1 cellular context compared by ENCODE assay signal in genomic region chr12:95859947-95860850, GRCh38.
TF ChIP-seq lines count a peak whose summit lies in the region.

No MANE protein-coding gene starts in this region.

TF ChIP-seq in HEK293, 187 proteins besides CTCF, POLR2A, EP300 and RAD21 (continued from another document):
- TF ChIP-seq KLF16 (tag by site-specific recombination; IDR thresholded peaks at IDR 0.05) (no peak), ZNF112 (tag by site-specific recombination; IDR thresholded peaks at IDR 0.05) (no peak), KLF1 (tag by site-specific recombination; IDR thresholded peaks at IDR 0.05) (no peak), ZNF76 (tag by site-specific recombination; IDR thresholded peaks at IDR 0.05; ENCODE audit: borderline replicate concordance, low read depth) (no peak), ZNF707 (tag by site-specific recombination; IDR thresholded peaks at IDR 0.05) (no peak), ZNF280D (tag by site-specific recombination; IDR thresholded peaks at IDR 0.05) (no peak), ZNF777 (tag by site-specific recombination; IDR thresholded peaks at IDR 0.05; ENCODE audit: borderline replicate concordance) (no peak), ZNF354C (tag by site-specific recombination; IDR thresholded peaks at IDR 0.05; ENCODE audit: borderline replicate concordance, low read depth) (no peak), ATF2 (tag by site-specific recombination; IDR thresholded peaks at IDR 0.05; ENCODE audit: low read depth) (no peak), ZNF148 (tag by site-specific recombination; IDR thresholded peaks at IDR 0.05; ENCODE audit: borderline replicate concordance) (no peak), ZNF585B (tag by site-specific recombination; IDR thresholded peaks at IDR 0.05) (no peak), SALL2 (tag by site-specific recombination; IDR thresholded peaks at IDR 0.05; ENCODE audit: borderline replicate concordance) (no peak), ZEB2 (tag by site-specific recombination; IDR thresholded peaks at IDR 0.05) (no peak)
